In the genomic region with DNA sequence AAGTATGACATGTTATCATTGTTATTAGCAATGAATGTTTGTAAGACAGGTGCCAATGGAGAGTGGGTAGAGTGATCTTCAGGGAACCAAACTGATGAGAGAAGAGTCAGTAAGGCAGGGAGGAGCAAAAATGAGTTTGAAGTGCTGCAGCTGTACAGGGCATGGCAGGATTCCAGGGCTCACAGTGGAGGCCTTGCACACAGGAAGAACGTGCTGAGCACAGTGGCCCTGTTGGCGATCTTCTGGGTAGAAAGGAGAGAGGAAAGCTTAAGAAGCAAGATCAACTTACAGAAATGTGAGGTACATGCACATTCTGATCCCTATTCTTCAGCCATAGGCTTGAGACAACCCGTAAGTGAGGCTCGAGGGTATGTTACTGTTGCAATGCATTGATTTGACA, we compare ENCODE assay signal across 18 cellular contexts.
DNase-seq lines count a peak whose midpoint lies in the region; ATAC-seq and TF ChIP-seq lines count a peak whose summit lies in the region.
"Had no signal": no experiment of that assay in that cellular context is flagged by ENCODE, and none has a peak within 500 bp of the region (broad histone marks: within the 10 kb centered on the region; RNA-seq: fewer than 3 reads in every experiment).

No MANE protein-coding gene starts in this region.

- no peak overlapping the region for H3K27ac Mint-ChIP-seq in activated CD4-positive, alpha-beta T cell treated with anti-CD3 and anti-CD28 coated beads, Interleukin-2, amount 10 ng/mL, durations not matched to agents 7 days and 5 days
- H3K27ac Mint-ChIP-seq in WTC11 = no peak overlapping the region
- H3K27ac Mint-ChIP-seq: CD14-positive monocyte; CD4-positive, alpha-beta T cell; CD8-positive, alpha-beta memory T cell had no signal

- H3K4me1 Mint-ChIP-seq in activated CD4-positive, alpha-beta T cell treated with anti-CD3 and anti-CD28 coated beads, Interleukin-2, amount 10 ng/mL, durations not matched to agents 7 days and 5 days = no peaks in the 10 kb centered on the region
- peaks cover 10% of the 10 kb centered on the region; the same call in 1 of the 2 replicates for H3K4me1 Mint-ChIP-seq in WTC11
- H3K4me1 Mint-ChIP-seq: CD14-positive monocyte; CD8-positive, alpha-beta memory T cell had no signal

- TF ChIP-seq CTCF in choroid plexus epithelial cell (conservative IDR thresholded peaks at IDR 0.05; ENCODE audit: low read depth, low read length) = no peak
- TF ChIP-seq CTCF in WTC11 (IDR thresholded peaks at IDR 0.05) = no peak

- no peak overlapping the region for H3K4me3 Mint-ChIP-seq in activated CD4-positive, alpha-beta T cell treated with anti-CD3 and anti-CD28 coated beads, Interleukin-2, amount 10 ng/mL, durations not matched to agents 7 days and 5 days
- H3K4me3 Mint-ChIP-seq in WTC11 = no peak overlapping the region
- H3K4me3 Mint-ChIP-seq: CD14-positive monocyte; CD4-positive, alpha-beta T cell; CD8-positive, alpha-beta memory T cell had no signal

- no peaks in the 10 kb centered on the region for H3K9me3 Mint-ChIP-seq in activated CD4-positive, alpha-beta T cell treated with anti-CD3 and anti-CD28 coated beads, Interleukin-2, amount 10 ng/mL, durations not matched to agents 7 days and 5 days
- H3K9me3 Mint-ChIP-seq in WTC11 = peaks cover 7% of the 10 kb centered on the region

- CTCF ChIA-PET in activated CD4-positive, alpha-beta T cell treated with anti-CD3 and anti-CD28 coated beads, Interleukin-2, amount 10 ng/mL, durations not matched to agents 7 days and 5 days (lab: Charles Lee) = interaction anchor here (1.0 to 1.3 kb wide), 3 partner anchors 9 to 15 kb away, joined by 4 to 6 read pairs (median 4); no protein-coding TSS in a partner anchor
- CTCF ChIA-PET in WTC11 (lab: Charles Lee) = no interaction called here

- no peaks in the 10 kb centered on the region for H3K36me3 Mint-ChIP-seq in activated CD4-positive, alpha-beta T cell treated with anti-CD3 and anti-CD28 coated beads, Interleukin-2, amount 10 ng/mL, durations not matched to agents 7 days and 5 days (ENCODE audit: low read depth)
- H3K36me3 Mint-ChIP-seq in WTC11 = no peaks in the 10 kb centered on the region
- H3K36me3 Mint-ChIP-seq: CD14-positive monocyte had no signal

- H3K27me3 Mint-ChIP-seq in activated CD4-positive, alpha-beta T cell treated with anti-CD3 and anti-CD28 coated beads, Interleukin-2, amount 10 ng/mL, durations not matched to agents 7 days and 5 days = peaks cover 8% of the 10 kb centered on the region
- H3K27me3 Mint-ChIP-seq in WTC11 (ENCODE audit: low read depth) = peaks cover 4% of the 10 kb centered on the region; the same call in 1 of the 2 replicates

- POLR2A ChIA-PET in activated CD4-positive, alpha-beta T cell treated with anti-CD3 and anti-CD28 coated beads, Interleukin-2, amount 10 ng/mL, durations not matched to agents 7 days and 5 days (lab: Charles Lee) = interaction anchor here (0.7 kb wide), 1 partner anchor 20 kb away, joined by 3 read pairs; no protein-coding TSS in a partner anchor
- POLR2A ChIA-PET in WTC11 (lab: Charles Lee) = no interaction called here

- no peak overlapping the region for H3K4me3 ChIP-seq in choroid plexus epithelial cell (ENCODE audit: low read depth, low read length)
- H3K4me3 ChIP-seq: BLaER1 treated with 17β-estradiol and CSF1 and Interleukin-3, amounts not matched to agents 10 nM and 100 nM; GM23248 had no signal

- peak; percentile 43 for DNase-seq in DMS79 treated with DMSO at 0.1 percent for 48 hours (lab: John Stamatoyannopoulos, UW)
- no peak for DNase-seq in DMS79 (lab: John Stamatoyannopoulos, UW)
- peak; percentile 13 for DNase-seq in choroid plexus epithelial cell (ENCODE audit: low read depth)
- peak; percentile 4 for DNase-seq in myocyte (ENCODE audit: low read depth)
- DNase-seq in activated CD4-positive, alpha-beta T cell treated with anti-CD3 and anti-CD28 coated beads, Interleukin-2, amount 10 ng/mL, durations not matched to agents 7 days and 5 days = no peak
- DNase-seq in WTC11 (ENCODE audit: low spot score) = no peak
- DNase-seq: ACHN; AML-193; BE2C; CD4-positive, alpha-beta T cell; CD8-positive, alpha-beta memory T cell; DMS 273 treated with DMSO at 0.1 percent for 48 hours; DND-41; GM23248; H7; HCEC 1CT had no signal

- no peak for ATAC-seq in WTC11

TF ChIP-seq in WTC11, 78 proteins besides CTCF, POLR2A, EP300 and RAD21:
- TF ChIP-seq ATF3 (CRISPR knock-in tag; conservative IDR thresholded peaks at IDR 0.05) (no peak), MLX (CRISPR knock-in tag; IDR thresholded peaks at IDR 0.05) (no peak), SMAD3 (CRISPR knock-in tag; IDR thresholded peaks at IDR 0.05; ENCODE audit: borderline replicate concordance) (no peak), GRHL2 (CRISPR knock-in tag; IDR thresholded peaks at IDR 0.05; ENCODE audit: insufficient replicate concordance, severe bottlenecking) (no peak), MXD4 (CRISPR knock-in tag; IDR thresholded peaks at IDR 0.05; ENCODE audit: borderline replicate concordance) (no peak), SMAD4 (CRISPR knock-in tag; IDR thresholded peaks at IDR 0.05) (no peak), NR2C2 (CRISPR knock-in tag; IDR thresholded peaks at IDR 0.05) (no peak), OVOL2 (CRISPR knock-in tag; IDR thresholded peaks at IDR 0.05; ENCODE audit: borderline replicate concordance) (no peak), ATF6 (CRISPR knock-in tag; IDR thresholded peaks at IDR 0.05) (no peak), ATF1 (CRISPR knock-in tag; IDR thresholded peaks at IDR 0.05) (no peak), ZNF396 (CRISPR knock-in tag; IDR thresholded peaks at IDR 0.05; ENCODE audit: borderline replicate concordance) (no peak), ZNF671 (CRISPR knock-in tag; IDR thresholded peaks at IDR 0.05) (no peak), FOXJ3 (CRISPR knock-in tag; IDR thresholded peaks at IDR 0.05; ENCODE audit: borderline replicate concordance) (no peak), FOXP4 (CRISPR knock-in tag; IDR thresholded peaks at IDR 0.05) (no peak)

Comparison
In these comparisons a context has a peak if more than half of its experiments do, and no peak if none do; other contexts are left out.
1. DNase-seq: peak in DMS79 treated with DMSO at 0.1 percent for 48 hours (single experiment), choroid plexus epithelial cell (single experiment) and myocyte (single experiment); none in DMS79 (single experiment), activated CD4-positive, alpha-beta T cell treated with anti-CD3 and anti-CD28 coated beads, Interleukin-2, amount 10 ng/mL, durations not matched to agents 7 days and 5 days (single experiment) and WTC11 (single experiment).